Comparison of ENCODE assay signal across 10 cellular contexts in the genomic region with DNA sequence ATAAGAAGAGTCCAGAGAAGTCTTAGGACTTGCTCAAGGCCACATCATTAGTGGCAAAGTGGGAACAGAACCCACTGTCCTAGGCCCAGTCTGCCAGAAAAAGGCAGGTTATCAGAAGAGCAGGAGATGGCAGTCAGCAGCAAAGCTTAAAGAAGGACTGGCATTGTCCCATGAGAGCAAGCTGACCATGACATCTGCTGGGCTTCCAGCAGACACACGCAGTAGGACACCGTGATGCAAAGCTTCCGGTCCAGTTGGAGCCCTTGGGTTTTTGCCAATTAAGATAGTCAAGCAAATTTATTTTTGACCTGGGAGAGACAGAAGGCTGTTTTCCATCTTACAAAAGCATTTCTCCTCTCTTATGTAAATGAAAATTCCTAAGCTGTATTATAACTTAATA. TPM values are rescaled to one million over a fixed set of nuclear protein-coding genes. Genes with fewer than 3 reads are reported as not detected.
DNase-seq lines count a peak whose midpoint lies in the region; ATAC-seq and TF ChIP-seq lines count a peak whose summit lies in the region.
"Had no signal": no experiment of that assay in that cellular context is flagged by ENCODE, and none has a peak within 500 bp of the region (broad histone marks: within the 10 kb centered on the region; RNA-seq: fewer than 3 reads in every experiment).

No MANE protein-coding gene starts in this region.

- peaks cover 56% of the 10 kb centered on the region for H3K36me3 Mint-ChIP-seq in activated naive CD4-positive, alpha-beta T cell treated with anti-CD3 and anti-CD28 coated beads, Interleukin-2, amount 10 ng/mL, durations not matched to agents 7 days and 5 days

- no peaks in the 10 kb centered on the region for H3K9me3 Mint-ChIP-seq in activated naive CD4-positive, alpha-beta T cell treated with anti-CD3 and anti-CD28 coated beads, Interleukin-2, amount 10 ng/mL, durations not matched to agents 7 days and 5 days
- H3K9me3 Mint-ChIP-seq: neural crest cell had no signal

- peak overlapping the region; percentile 99 for H3K27ac ChIP-seq in breast epithelium

- intact Hi-C loops in breast epithelium (cut with DNase I; ENCODE audit: low total_unique reads), result no loop called here

- TF ChIP-seq CTCF in breast epithelium (IDR thresholded peaks at IDR 0.05), result no peak

- H3K4me3 Mint-ChIP-seq in activated naive CD4-positive, alpha-beta T cell treated with anti-CD3 and anti-CD28 coated beads, Interleukin-2, amount 10 ng/mL, durations not matched to agents 7 days and 5 days, result no peak overlapping the region
- H3K4me3 Mint-ChIP-seq: neural crest cell had no signal

- no peaks in the 10 kb centered on the region for H3K27me3 Mint-ChIP-seq in activated naive CD4-positive, alpha-beta T cell treated with anti-CD3 and anti-CD28 coated beads, Interleukin-2, amount 10 ng/mL, durations not matched to agents 7 days and 5 days

- H3K4me3 ChIP-seq in breast epithelium, result no peak overlapping the region

- TF ChIP-seq POLR2A in breast epithelium (IDR thresholded peaks at IDR 0.05), result no peak

- DNase-seq in activated naive CD4-positive, alpha-beta T cell treated with anti-CD3 and anti-CD28 coated beads, Interleukin-2, amount 10 ng/mL, durations not matched to agents 7 days and 5 days, result no peak
- DNase-seq in activated naive CD4-positive, alpha-beta T cell treated with anti-CD3 and anti-CD28 coated beads, Interleukin-2, amount 50 U/mL, for 16 hours, result no peak
- DNase-seq in breast epithelium (ENCODE audit: low spot score in 2 of 2), result no peak
- DNase-seq in medulla oblongata (ENCODE audit: extremely low spot score), result peak; percentile 89
- DNase-seq in ureter (ENCODE audit: low spot score), result no peak
- DNase-seq in stimulated activated CD4-positive, alpha-beta T cell treated with anti-CD3 and anti-CD28 coated beads, Interleukin-12 subunit alpha, Interleukin-12 subunit beta, amount 100 ng/mL, for 4 hours, result no peak
- DNase-seq: DND-41 had no signal

- no peak for ATAC-seq in HG02763 (IDR thresholded peaks at IDR 0.05; ENCODE audit: unreplicated experiment)
- ATAC-seq in HG03039 (IDR thresholded peaks at IDR 0.05; ENCODE audit: unreplicated experiment), result no peak

- H3K36me3 ChIP-seq in breast epithelium, result no peaks in the 10 kb centered on the region

- peaks cover 69% of the 10 kb centered on the region for H3K4me1 Mint-ChIP-seq in activated naive CD4-positive, alpha-beta T cell treated with anti-CD3 and anti-CD28 coated beads, Interleukin-2, amount 10 ng/mL, durations not matched to agents 7 days and 5 days

- H3K27ac Mint-ChIP-seq in activated naive CD4-positive, alpha-beta T cell treated with anti-CD3 and anti-CD28 coated beads, Interleukin-2, amount 10 ng/mL, durations not matched to agents 7 days and 5 days, result peak overlapping the region; percentile 98

- H3K9me3 ChIP-seq in breast epithelium, result no peaks in the 10 kb centered on the region

- CTCF ChIA-PET in activated naive CD4-positive, alpha-beta T cell treated with anti-CD3 and anti-CD28 coated beads, Interleukin-2, amount 10 ng/mL, durations not matched to agents 7 days and 5 days (lab: Charles Lee), result interaction anchor here (1.0 to 1.6 kb wide), 4 partner anchors 9 to 99 kb away, joined by 3 to 6 read pairs (median 3); no protein-coding TSS in a partner anchor

- H3K4me1 ChIP-seq in breast epithelium, result peaks cover 9 to 31% of the 10 kb centered on the region in 2 donors

- no peaks in the 10 kb centered on the region for H3K27me3 ChIP-seq in breast epithelium

RNA-seq across cellular contexts. Expression of a gene that starts 42.1 kb away (rescaled TPM):
- 100 to 1,000 TPM; 126 to 238 (median 138) TPM for total RNA-seq in breast epithelium
- total RNA-seq in ureter, result 121 TPM
